2 cellular contexts compared by ENCODE assay signal in the genomic region with DNA sequence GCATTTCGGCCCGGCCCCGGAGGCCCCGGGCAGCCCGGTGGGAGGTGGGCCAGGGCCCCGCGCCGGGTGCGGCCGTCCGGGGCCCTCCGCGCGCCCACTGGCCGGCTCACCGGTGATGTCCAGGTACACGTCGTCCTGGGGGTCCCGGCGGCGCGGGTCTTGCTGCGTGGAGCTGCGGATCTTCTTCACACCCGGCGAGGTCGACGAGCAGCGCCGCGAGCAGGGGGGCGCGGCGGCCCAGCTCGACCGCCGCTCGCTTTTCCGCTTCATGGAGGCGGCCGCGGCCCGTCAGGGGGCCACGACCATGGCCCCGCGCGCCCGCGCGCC.
TF ChIP-seq lines count a peak whose summit lies in the region.

No MANE protein-coding gene starts in this region.

TF ChIP-seq in IMR-90, 13 proteins besides CTCF, POLR2A, EP300 and RAD21:
- no peak for TF ChIP-seq NFE2L2 (IDR thresholded peaks at IDR 0.05; ENCODE audit: low read depth, low read length)
- no peak for TF ChIP-seq MAFK (IDR thresholded peaks at IDR 0.05; ENCODE audit: low read depth, low read length)
- no peak for TF ChIP-seq RCOR1 (IDR thresholded peaks at IDR 0.05; ENCODE audit: insufficient replicate concordance, low read length)
- TF ChIP-seq CHD1 (IDR thresholded peaks at IDR 0.05; ENCODE audit: low read depth, low read length): no peak
- TF ChIP-seq ELK1 (IDR thresholded peaks at IDR 0.05; ENCODE audit: borderline replicate concordance, low read depth, low read length): no peak
- TF ChIP-seq MAZ (IDR thresholded peaks at IDR 0.05; ENCODE audit: borderline replicate concordance, low read depth, low read length): no peak
- TF ChIP-seq RFX5 (IDR thresholded peaks at IDR 0.05; ENCODE audit: low read depth, low read length): no peak
- no peak for TF ChIP-seq MXI1 (IDR thresholded peaks at IDR 0.05; ENCODE audit: borderline replicate concordance, low read depth, low read length)
- no peak for TF ChIP-seq CEBPB (IDR thresholded peaks at IDR 0.05; ENCODE audit: low read depth, low read length)
- TF ChIP-seq, protein P1, sequence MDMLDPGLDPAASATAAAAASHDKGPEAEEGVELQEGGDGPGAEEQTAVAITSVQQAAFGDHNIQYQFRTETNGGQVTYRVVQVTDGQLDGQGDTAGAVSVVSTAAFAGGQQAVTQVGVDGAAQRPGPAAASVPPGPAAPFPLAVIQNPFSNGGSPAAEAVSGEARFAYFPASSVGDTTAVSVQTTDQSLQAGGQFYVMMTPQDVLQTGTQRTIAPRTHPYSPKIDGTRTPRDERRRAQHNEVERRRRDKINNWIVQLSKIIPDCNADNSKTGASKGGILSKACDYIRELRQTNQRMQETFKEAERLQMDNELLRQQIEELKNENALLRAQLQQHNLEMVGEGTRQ (IDR thresholded peaks at IDR 0.05; ENCODE audit: low read depth, low read length): no peak
- TF ChIP-seq BHLHE40 (IDR thresholded peaks at IDR 0.05; ENCODE audit: low read depth, low read length): no peak
- no peak for TF ChIP-seq SMC3 (IDR thresholded peaks at IDR 0.05; ENCODE audit: low read depth, low read length)
- TF ChIP-seq FOS (IDR thresholded peaks at IDR 0.05; ENCODE audit: low read depth, low read length): no peak

TF ChIP-seq in endothelial cell of umbilical vein, 7 proteins besides CTCF, POLR2A, EP300 and RAD21:
- peak; percentile 9 for TF ChIP-seq EZH2 (IDR thresholded peaks at IDR 0.05; ENCODE audit: borderline replicate concordance, low read depth, low read length, severe bottlenecking)
- TF ChIP-seq, protein P2, sequence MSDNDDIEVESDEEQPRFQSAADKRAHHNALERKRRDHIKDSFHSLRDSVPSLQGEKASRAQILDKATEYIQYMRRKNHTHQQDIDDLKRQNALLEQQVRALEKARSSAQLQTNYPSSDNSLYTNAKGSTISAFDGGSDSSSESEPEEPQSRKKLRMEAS (IDR thresholded peaks at IDR 0.05; ENCODE audit: insufficient read depth, insufficient read length): no peak
